In the genomic region with DNA sequence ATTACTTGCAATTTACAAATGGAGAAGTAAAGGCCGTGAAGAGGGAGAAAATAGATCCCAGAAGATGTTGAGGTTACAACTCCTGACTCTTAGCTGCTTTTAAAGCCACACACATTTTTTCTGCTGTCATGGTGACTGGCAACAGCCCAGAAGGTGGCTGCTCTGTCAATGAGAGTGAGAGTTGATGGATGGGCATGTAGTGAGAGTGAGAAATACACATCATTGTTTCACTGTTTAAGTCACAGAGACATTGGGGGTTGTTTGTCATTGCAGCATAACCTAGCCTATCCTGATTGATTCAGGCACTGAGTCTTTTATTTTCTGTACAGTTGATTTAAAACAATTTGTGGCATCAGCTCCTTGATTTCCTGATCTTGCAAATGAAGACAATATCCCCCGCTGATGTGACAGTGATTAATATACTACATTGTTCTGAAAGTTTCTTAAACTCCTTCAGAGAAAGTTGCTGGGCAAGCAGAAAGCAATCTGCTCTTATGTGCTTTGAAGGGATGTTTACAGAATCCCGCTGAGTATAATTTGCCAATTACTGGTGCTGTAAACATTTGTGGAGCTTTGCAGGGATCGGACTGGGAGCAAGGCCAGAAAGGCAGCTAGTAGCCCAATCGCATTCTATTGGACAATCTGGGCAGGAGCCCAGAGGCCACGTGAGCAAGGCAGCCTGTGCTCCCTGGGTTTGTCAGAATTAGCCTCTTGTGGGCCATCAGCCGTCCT, we compare ENCODE assay signal across 10 cellular contexts.
DNase-seq lines count a peak whose midpoint lies in the region; ATAC-seq and TF ChIP-seq lines count a peak whose summit lies in the region.
"Had no signal": no experiment of that assay in that cellular context is flagged by ENCODE, and none has a peak within 500 bp of the region (broad histone marks: within the 10 kb centered on the region; RNA-seq: fewer than 3 reads in every experiment).

No MANE protein-coding gene starts in this region.

- H3K4me1 ChIP-seq in SJSA1 (replicated peaks) = peaks cover 22% of the 10 kb centered on the region

- H3K27ac ChIP-seq in SJSA1 = peak overlapping the region; percentile 51

- no peak for ATAC-seq in GM18873 (IDR thresholded peaks at IDR 0.05; ENCODE audit: low FRiP score, unreplicated experiment)
- ATAC-seq: Panc1 had no signal

- intact Hi-C loops in activated naive CD4-positive, alpha-beta T cell treated with anti-CD3 and anti-CD28 coated beads for 36 hours (cut with micrococcal nuclease) = no loop called here

- H3K4me3 ChIP-seq in SJSA1 (no peak overlapping the region), fibroblast of villous mesenchyme (ENCODE audit: low read depth, low read length) (no peak overlapping the region)

- H3K27ac Mint-ChIP-seq in activated naive CD4-positive, alpha-beta T cell treated with anti-CD3 and anti-CD28 coated beads for 36 hours = no peak overlapping the region

- H3K27me3 ChIP-seq in SJSA1 (replicated peaks) = no peaks in the 10 kb centered on the region

- no peaks in the 10 kb centered on the region for H3K36me3 Mint-ChIP-seq in activated naive CD4-positive, alpha-beta T cell treated with anti-CD3 and anti-CD28 coated beads for 36 hours (ENCODE audit: low read depth)

- CTCF ChIA-PET in activated naive CD4-positive, alpha-beta T cell treated with anti-CD3 and anti-CD28 coated beads for 36 hours (lab: Charles Lee) = interaction anchor here (0.6 kb wide), 1 partner anchor 35 kb away, joined by 3 read pairs; no protein-coding TSS in a partner anchor

- H3K4me1 Mint-ChIP-seq in activated naive CD4-positive, alpha-beta T cell treated with anti-CD3 and anti-CD28 coated beads for 36 hours (ENCODE audit: low read depth) = peaks cover 10% of the 10 kb centered on the region

- DNase-seq in H4 (ENCODE audit: low spot score) = peak; percentile 91
- peak; percentile 75 to 79 for DNase-seq in SJSA1 (ENCODE audit: low read depth in 1 of 2, low spot score in 2 of 2)
- peak; percentile 90 for DNase-seq in fibroblast of villous mesenchyme (ENCODE audit: low read depth)
- peak; percentile 52 for DNase-seq in pulmonary artery endothelial cell (ENCODE audit: low read depth, low spot score)
- DNase-seq in UCSD-AML1 (lab: John Stamatoyannopoulos, UW; ENCODE audit: unreplicated experiment) = no peak
- DNase-seq in activated naive CD4-positive, alpha-beta T cell treated with anti-CD3 and anti-CD28 coated beads for 36 hours = no peak
- DNase-seq in GM13976 (ENCODE audit: low spot score) = no peak
- DNase-seq: activated naive CD4-positive, alpha-beta T cell had no signal

- in situ Hi-C loops in GM13976 (cut with MboI; ENCODE audit: low sequenced_read_pairs, unreplicated experiment) = no loop called here

- no peaks in the 10 kb centered on the region for H3K36me3 ChIP-seq in SJSA1

- H3K4me3 Mint-ChIP-seq in activated naive CD4-positive, alpha-beta T cell treated with anti-CD3 and anti-CD28 coated beads for 36 hours = no peak overlapping the region

- no peaks in the 10 kb centered on the region for H3K27me3 Mint-ChIP-seq in activated naive CD4-positive, alpha-beta T cell treated with anti-CD3 and anti-CD28 coated beads for 36 hours (ENCODE audit: low read depth)

- H3K9me3 ChIP-seq in SJSA1 (replicated peaks) = no peaks in the 10 kb centered on the region

- TF ChIP-seq CTCF in fibroblast of villous mesenchyme (IDR thresholded peaks at IDR 0.05; ENCODE audit: insufficient read depth, low read depth, low read length) = no peak
- no peak for TF ChIP-seq CTCF in GM13976 (IDR thresholded peaks at IDR 0.05; ENCODE audit: borderline replicate concordance, control extremely low read depth, extremely low read depth, insufficient read depth, missing control alignments)

- H3K9me3 Mint-ChIP-seq in activated naive CD4-positive, alpha-beta T cell treated with anti-CD3 and anti-CD28 coated beads for 36 hours = peaks cover 16% of the 10 kb centered on the region

Comparison
In these comparisons a context has a peak if more than half of its experiments do, and no peak if none do; other contexts are left out.
1. DNase-seq: peak in H4 (single experiment), SJSA1 (2 of 2), fibroblast of villous mesenchyme (single experiment) and pulmonary artery endothelial cell (single experiment); none in UCSD-AML1 (single experiment), activated naive CD4-positive, alpha-beta T cell treated with anti-CD3 and anti-CD28 coated beads for 36 hours (single experiment) and GM13976 (single experiment).